In the genomic region with DNA sequence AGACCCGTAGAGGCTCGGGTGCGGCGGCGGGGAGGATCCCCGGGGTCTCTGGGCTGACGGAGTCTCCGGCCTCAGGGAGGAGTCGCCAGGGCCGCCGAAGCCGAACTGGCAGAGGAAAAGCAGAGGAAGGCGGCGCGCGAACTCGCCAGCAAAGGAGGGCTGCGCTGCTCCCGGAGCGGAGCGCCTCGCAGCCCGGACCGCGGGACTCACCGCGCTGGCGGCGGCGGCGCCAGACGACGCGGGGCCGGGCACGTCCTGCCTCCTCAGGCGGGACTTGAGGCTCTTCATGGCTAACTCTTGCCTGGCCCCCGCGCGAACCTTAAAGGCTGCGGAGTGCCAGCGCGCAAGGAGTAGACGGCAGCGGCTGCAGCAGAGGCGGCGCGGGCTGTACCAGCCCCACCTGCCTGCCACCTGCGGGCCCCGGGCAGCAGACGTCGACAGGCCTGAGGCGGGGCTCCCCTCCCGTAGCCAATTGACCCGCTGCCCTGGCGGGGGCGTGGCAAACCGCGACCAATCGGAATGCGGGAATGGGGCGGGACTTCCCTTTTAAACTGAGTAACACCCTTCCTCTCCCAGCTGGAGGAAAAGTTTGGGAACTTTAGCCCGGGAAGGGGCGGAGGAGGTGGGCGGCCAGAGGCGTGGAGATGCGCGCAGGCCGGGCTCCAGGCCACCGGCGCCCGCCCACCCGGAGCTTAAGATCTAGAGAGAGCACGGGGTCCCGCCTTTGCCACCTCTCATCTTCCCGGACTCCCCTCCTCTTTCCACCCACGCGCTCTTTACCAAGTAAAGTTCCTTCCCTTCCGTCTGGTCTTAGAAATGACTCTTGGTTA, we compare ENCODE assay signal across 8 cellular contexts. TPM values are rescaled to one million over a fixed set of nuclear protein-coding genes. Genes with fewer than 3 reads are reported as not detected.
DNase-seq lines count a peak whose midpoint lies in the region; ATAC-seq, FAIRE-seq and TF ChIP-seq lines count a peak whose summit lies in the region.

A gene with protein sequence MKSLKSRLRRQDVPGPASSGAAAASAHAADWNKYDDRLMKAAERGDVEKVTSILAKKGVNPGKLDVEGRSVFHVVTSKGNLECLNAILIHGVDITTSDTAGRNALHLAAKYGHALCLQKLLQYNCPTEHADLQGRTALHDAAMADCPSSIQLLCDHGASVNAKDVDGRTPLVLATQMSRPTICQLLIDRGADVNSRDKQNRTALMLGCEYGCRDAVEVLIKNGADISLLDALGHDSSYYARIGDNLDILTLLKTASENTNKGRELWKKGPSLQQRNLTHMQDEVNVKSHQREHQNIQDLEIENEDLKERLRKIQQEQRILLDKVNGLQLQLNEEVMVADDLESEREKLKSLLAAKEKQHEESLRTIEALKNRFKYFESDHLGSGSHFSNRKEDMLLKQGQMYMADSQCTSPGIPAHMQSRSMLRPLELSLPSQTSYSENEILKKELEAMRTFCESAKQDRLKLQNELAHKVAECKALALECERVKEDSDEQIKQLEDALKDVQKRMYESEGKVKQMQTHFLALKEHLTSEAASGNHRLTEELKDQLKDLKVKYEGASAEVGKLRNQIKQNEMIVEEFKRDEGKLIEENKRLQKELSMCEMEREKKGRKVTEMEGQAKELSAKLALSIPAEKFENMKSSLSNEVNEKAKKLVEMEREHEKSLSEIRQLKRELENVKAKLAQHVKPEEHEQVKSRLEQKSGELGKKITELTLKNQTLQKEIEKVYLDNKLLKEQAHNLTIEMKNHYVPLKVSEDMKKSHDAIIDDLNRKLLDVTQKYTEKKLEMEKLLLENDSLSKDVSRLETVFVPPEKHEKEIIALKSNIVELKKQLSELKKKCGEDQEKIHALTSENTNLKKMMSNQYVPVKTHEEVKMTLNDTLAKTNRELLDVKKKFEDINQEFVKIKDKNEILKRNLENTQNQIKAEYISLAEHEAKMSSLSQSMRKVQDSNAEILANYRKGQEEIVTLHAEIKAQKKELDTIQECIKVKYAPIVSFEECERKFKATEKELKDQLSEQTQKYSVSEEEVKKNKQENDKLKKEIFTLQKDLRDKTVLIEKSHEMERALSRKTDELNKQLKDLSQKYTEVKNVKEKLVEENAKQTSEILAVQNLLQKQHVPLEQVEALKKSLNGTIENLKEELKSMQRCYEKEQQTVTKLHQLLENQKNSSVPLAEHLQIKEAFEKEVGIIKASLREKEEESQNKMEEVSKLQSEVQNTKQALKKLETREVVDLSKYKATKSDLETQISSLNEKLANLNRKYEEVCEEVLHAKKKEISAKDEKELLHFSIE (N-terminal part only) (minus strand): TSS at position 439 of the 830 bp plus-strand sequence. CDS start 151 bp downstream, at position 288.

- H3K9me3 Mint-ChIP-seq in chondrocyte (ENCODE audit: low read depth), result no peaks in the 10 kb centered on the region

- DNase-seq in NCI-H2196 treated with DMSO at 0.1 percent for 48 hours (lab: John Stamatoyannopoulos, UW; ENCODE audit: unreplicated experiment), result peak; percentile 72
- DNase-seq in activated CD4-positive, alpha-beta T cell treated with anti-CD3 and anti-CD28 coated beads for 24 hours (ENCODE audit: low read depth in 2 of 2), result peak; percentile 72 to 73
- peak; percentile 99 for DNase-seq in chondrocyte (ENCODE audit: low spot score)
- DNase-seq in smooth muscle cell of the brain vasculature (ENCODE audit: low read depth, low spot score), result peak; percentile 97
- DNase-seq in NK-92 (lab: John Stamatoyannopoulos, UW; ENCODE audit: unreplicated experiment), result no peak

- peak; percentile 82 for ATAC-seq in GM18520 (IDR thresholded peaks at IDR 0.05; ENCODE audit: unreplicated experiment)
- peak; percentile 89 for ATAC-seq in HG03103 (IDR thresholded peaks at IDR 0.05; ENCODE audit: low read depth, unreplicated experiment)

- FAIRE-seq in islet of Langerhans (lab: Jason Lieb, UNC), result peak; percentile 36

- peaks cover 76% of the 10 kb centered on the region for H3K4me1 Mint-ChIP-seq in chondrocyte (ENCODE audit: low read depth)

- H3K4me3 Mint-ChIP-seq in chondrocyte (ENCODE audit: unreplicated experiment), result peak within 1 kb of the TSS; percentile 91

- peaks cover 4% of the 10 kb centered on the region for H3K36me3 Mint-ChIP-seq in chondrocyte (ENCODE audit: low read depth)

- H3K27ac Mint-ChIP-seq in chondrocyte (ENCODE audit: unreplicated experiment), result peak within 1 kb of the TSS; percentile 94

- TF ChIP-seq CTCF in chondrocyte (IDR thresholded peaks at IDR 0.05), result peak; percentile 30

- H3K27me3 Mint-ChIP-seq in chondrocyte (ENCODE audit: low read depth), result no peaks in the 10 kb centered on the region

RNA-seq across cellular contexts. Expression of the gene that starts here (rescaled TPM):
- 171 to 275 TPM (median 249 TPM) in 3 replicates for total RNA-seq in chondrocyte
